16 cellular contexts compared by ENCODE assay signal in genomic region chr4:169658196-169658595, GRCh38. TPM values are rescaled to one million over a fixed set of nuclear protein-coding genes. Genes with fewer than 3 reads are reported as not detected.
DNase-seq lines count a peak whose midpoint lies in the region; ATAC-seq, FAIRE-seq and TF ChIP-seq lines count a peak whose summit lies in the region.
"Had no signal": no experiment of that assay in that cellular context is flagged by ENCODE, and none has a peak within 500 bp of the region (broad histone marks: within the 10 kb centered on the region; RNA-seq: fewer than 3 reads in every experiment).

No MANE protein-coding gene starts in this region.

- H3K9ac ChIP-seq in mammary epithelial cell (ENCODE audit: insufficient read depth, low read length): no peak overlapping the region

- BruUV-seq in mammary epithelial cell (replicated peaks; lab: Mats Ljungman, UMichigan): no TSS peak

- H3K27ac Mint-ChIP-seq in progenitor cell of endocrine pancreas: no peak overlapping the region

- H3K27me3 ChIP-seq in mammary epithelial cell (ENCODE audit: insufficient read depth, low read length): no peaks in the 10 kb centered on the region
- H3K27me3 ChIP-seq in thyroid gland: no peaks in the 10 kb centered on the region
- H3K27me3 ChIP-seq in brain microvascular endothelial cell (replicated peaks): no peaks in the 10 kb centered on the region

- H3K79me2 ChIP-seq in mammary epithelial cell (ENCODE audit: insufficient read depth, low read length): peaks cover 43% of the 10 kb centered on the region

- dilution Hi-C loops in mammary epithelial cell (cut with HindIII; ENCODE audit: low sequenced_read_pairs): no loop called here

- H3K9me3 Mint-ChIP-seq in progenitor cell of endocrine pancreas (ENCODE audit: low read depth): no peaks in the 10 kb centered on the region
- H3K9me3 Mint-ChIP-seq: activated T-helper 17 cell treated with anti-CD3 and anti-CD28 coated beads, Interleukin-2, amount 50 U/mL, for 72 hours had no signal

- peaks cover 6% of the 10 kb centered on the region for H3K36me3 Mint-ChIP-seq in progenitor cell of endocrine pancreas (ENCODE audit: insufficient read depth)

- TF ChIP-seq EP300 in A549 (IDR thresholded peaks at IDR 0.05): no peak

- WGBS in A549 (ENCODE audit: missing lambda C conversion rate): 7% methylated on average over 2 of the region's 2 CpGs
- 78% methylated on average over 2 of the region's 2 CpGs for WGBS in mammary epithelial cell (ENCODE audit: low coverage, missing lambda C conversion rate)
- WGBS in thyroid gland, 2 donors: 57 to 64% methylated on average over 2 of the region's 2 CpGs

- H3K27ac ChIP-seq in A549: peak overlapping the region in 1 of 2 experiments; percentile 78; a peak in 3 of 6 replicates
- H3K27ac ChIP-seq in mammary epithelial cell (ENCODE audit: insufficient read depth, low read depth, low read length): peak overlapping the region; percentile 99
- no peak overlapping the region for H3K27ac ChIP-seq in thyroid gland
- H3K27ac ChIP-seq in brain microvascular endothelial cell: no peak overlapping the region
- H3K27ac ChIP-seq: coronary artery, WERI-Rb-1 had no signal

- peaks cover 30% of the 10 kb centered on the region for H3K4me1 Mint-ChIP-seq in progenitor cell of endocrine pancreas (ENCODE audit: low read depth)

- no peaks in the 10 kb centered on the region for H3K27me3 Mint-ChIP-seq in progenitor cell of endocrine pancreas
- H3K27me3 Mint-ChIP-seq: activated T-helper 17 cell treated with anti-CD3 and anti-CD28 coated beads, Interleukin-2, amount 50 U/mL, for 72 hours had no signal

- no peak for FAIRE-seq in A549 (lab: Jason Lieb, UNC)
- FAIRE-seq: D721Med had no signal

- no peaks in the 10 kb centered on the region for H3K36me3 ChIP-seq in mammary epithelial cell (ENCODE audit: insufficient read depth, low read length)
- no peaks in the 10 kb centered on the region for H3K36me3 ChIP-seq in mucosa of descending colon (ENCODE audit: low read depth)
- no peaks in the 10 kb centered on the region for H3K36me3 ChIP-seq in thyroid gland
- no peaks in the 10 kb centered on the region for H3K36me3 ChIP-seq in brain microvascular endothelial cell (replicated peaks)
- H3K36me3 ChIP-seq: WERI-Rb-1 had no signal

- CTCF ChIA-PET in A549 (lab: Yijun Ruan, JAX): interaction anchor here (3.2 kb wide), 1 partner anchor 45 kb away, joined by 17 read pairs; the partner anchor contains the start of gene NEK1
- CTCF ChIA-PET in mammary epithelial cell (lab: Charles Lee; ENCODE audit: low non-redundant PET): no interaction called here

- no peak for ATAC-seq in A549
- peak; percentile 15 for ATAC-seq in mucosa of descending colon
- ATAC-seq: activated T-helper 17 cell treated with anti-CD3 and anti-CD28 coated beads, Interleukin-2, amount 50 U/mL, for 72 hours had no signal

- no peak overlapping the region for H3K4me3 Mint-ChIP-seq in progenitor cell of endocrine pancreas (ENCODE audit: low read depth)

- DNase-seq in A549 (ENCODE audit: low read depth in 1 of 2, low spot score in 1 of 2): no peak
- peak; percentile 50 for DNase-seq in LoVo (ENCODE audit: low spot score)
- peak; percentile 1 for DNase-seq in mammary epithelial cell
- DNase-seq in mucosa of descending colon: no peak
- DNase-seq in thyroid gland: no peak
- DNase-seq in mucosa of gallbladder (ENCODE audit: low spot score): no peak
- no peak for DNase-seq in progenitor cell of endocrine pancreas (ENCODE audit: low spot score, unreplicated experiment)
- DNase-seq in brain microvascular endothelial cell: no peak
- DNase-seq: HCEC 1CT; head of caudate nucleus; nucleus accumbens; stimulated activated naive CD4-positive, alpha-beta T cell; WERI-Rb-1 had no signal

- no peak overlapping the region for H2AFZ ChIP-seq in mammary epithelial cell (ENCODE audit: low read depth, low read length)

- H3K4me3 ChIP-seq in A549: no peak overlapping the region
- no peak overlapping the region for H3K4me3 ChIP-seq in mammary epithelial cell (replicated peaks in 1 of 3; ENCODE audit: insufficient read depth in 1 of 3, low read depth in 2 of 3, low read length in 3 of 3)
- no peak overlapping the region for H3K4me3 ChIP-seq in mucosa of descending colon
- no peak overlapping the region for H3K4me3 ChIP-seq in thyroid gland (replicated peaks in 1 of 3)
- no peak overlapping the region for H3K4me3 ChIP-seq in brain microvascular endothelial cell (ENCODE audit: low read depth, low read length)
- H3K4me3 ChIP-seq: coronary artery had no signal

- POLR2A ChIA-PET in A549 (lab: Yijun Ruan, JAX): no interaction called here

- no peak for TF ChIP-seq RAD21 in A549 (conservative IDR thresholded peaks at IDR 0.05 in 1 of 2, IDR thresholded peaks at IDR 0.05 in 1 of 2)

- H3K9me3 ChIP-seq in A549 (no peaks in the 10 kb centered on the region), mammary epithelial cell (replicated peaks; ENCODE audit: insufficient read depth, low read length) (no peaks in the 10 kb centered on the region), mucosa of descending colon (no peaks in the 10 kb centered on the region), thyroid gland (no peaks in the 10 kb centered on the region)

- in situ Hi-C loops in mammary epithelial cell (cut with MboI; ENCODE audit: low sequenced_read_pairs in 2 of 2): no loop called here
- in situ Hi-C loops in brain microvascular endothelial cell (cut with HindIII; ENCODE audit: low pct_ligation_motif_present, low sequenced_read_pairs): no loop called here

- H3K4me2 ChIP-seq in A549: peak overlapping the region; percentile 76
- no peak overlapping the region for H3K4me2 ChIP-seq in mammary epithelial cell (ENCODE audit: insufficient read depth, low read depth, low read length)

- H4K20me1 ChIP-seq in mammary epithelial cell (ENCODE audit: insufficient read depth, low read length): no peaks in the 10 kb centered on the region

- no peak for TF ChIP-seq POLR2A in A549 (IDR thresholded peaks at IDR 0.05; ENCODE audit: low read length)
- TF ChIP-seq POLR2A in thyroid gland (IDR thresholded peaks at IDR 0.05): no peak

- TF ChIP-seq CTCF in A549 (IDR thresholded peaks at IDR 0.05): no peak
- no peak for TF ChIP-seq CTCF in mammary epithelial cell (conservative IDR thresholded peaks at IDR 0.05 in 1 of 2, IDR thresholded peaks at IDR 0.05 in 1 of 2; ENCODE audit: extremely low read depth in 1 of 2, insufficient read depth in 1 of 2, low read depth in 1 of 2, low read length in 2 of 2)
- TF ChIP-seq CTCF in mucosa of descending colon (IDR thresholded peaks at IDR 0.05): no peak
- no peak for TF ChIP-seq CTCF in thyroid gland (IDR thresholded peaks at IDR 0.05)
- no peak for TF ChIP-seq CTCF in progenitor cell of endocrine pancreas (IDR thresholded peaks at IDR 0.05; ENCODE audit: unreplicated experiment)
- TF ChIP-seq CTCF in brain microvascular endothelial cell (IDR thresholded peaks at IDR 0.05; ENCODE audit: low read depth, low read length, missing control alignments): no peak

- intact Hi-C loops in mammary epithelial cell (cut with micrococcal nuclease): no loop called here
- intact Hi-C loops in mucosa of descending colon (cut with DNase I, micrococcal nuclease): loop anchor here in 1 of 2 donors (5.0 kb wide), 1 partner anchor 36 kb away; the partner anchor contains the start of gene CLCN3
- intact Hi-C loops in thyroid gland (cut with DNase I): no loop called here

- H3K4me1 ChIP-seq in A549 (peaks cover 23% of the 10 kb centered on the region; the same call in 2 of the 3 replicates), mammary epithelial cell (ENCODE audit: insufficient read depth, low read length) (peaks cover 10% of the 10 kb centered on the region), mucosa of descending colon (ENCODE audit: low read depth) (peaks cover 9% of the 10 kb centered on the region), thyroid gland (no peaks in the 10 kb centered on the region)

TF ChIP-seq in A549, 52 proteins besides CTCF, POLR2A, EP300 and RAD21 (continues in another document):
- TF ChIP-seq HDAC2 (IDR thresholded peaks at IDR 0.05) (no peak), PHF8 (IDR thresholded peaks at IDR 0.05; ENCODE audit: borderline replicate concordance, low read depth) (no peak), HEYL (CRISPR knock-in tag; IDR thresholded peaks at IDR 0.05) (no peak), EHMT2 (IDR thresholded peaks at IDR 0.05; ENCODE audit: low read depth) (no peak), MAFK (IDR thresholded peaks at IDR 0.05; ENCODE audit: partially characterized antibody) (no peak), ZC3H11A (IDR thresholded peaks at IDR 0.05) (no peak), POLR2AphosphoS2 (conservative IDR thresholded peaks at IDR 0.05; ENCODE audit: low read length) (no peak), CHD4 (IDR thresholded peaks at IDR 0.05; ENCODE audit: borderline replicate concordance) (no peak)

RNA-seq across cellular contexts. Expression of gene CLCN3, which starts 37.8 kb away (rescaled TPM):
- polyA plus RNA-seq in A549 (2011; rRNA removed) (41.1 and 53.6 TPM in 2 replicates), A549 (2017; fragmentation: RNase III; extraction: RNeasy Plus Mini Kit Qiagen cat#74134 plus additional on column Dnase treatment) (18.1 to 20.2 TPM (median 18.8 TPM) in 3 replicates), mammary epithelial cell (13.0 TPM)
- polyA plus RNA-seq in A549 (2012; cell fraction: cytosol; rRNA removed): 3.9 and 5.1 TPM in 2 replicates
- 2.7 and 3.4 TPM in 2 replicates for polyA plus RNA-seq in A549 (2012; cell fraction: nucleus; rRNA removed)
- 36.9 and 38.9 TPM in 2 replicates for polyA minus RNA-seq in A549 (2011; rRNA and poly(A)+ RNA removed)
- total RNA-seq in mammary epithelial cell (10 to 100 TPM; 29.4 to 30.2 TPM), mucosa of descending colon (100 to 1,000 TPM in 2 of 3 donors, 10 to 100 TPM in 1; 68.2 to 127 (median 125) TPM), thyroid gland (10 to 100 TPM; 43.3 to 72.4 (median 53.5) TPM), mucosa of gallbladder (95.8 TPM), progenitor cell of endocrine pancreas (106 and 117 TPM in 2 replicates)
- polyA minus RNA-seq in mammary epithelial cell: 28.2 TPM

RNA-seq across cellular contexts. Expression of gene NEK1, which starts 45.8 kb away (rescaled TPM):
- polyA plus RNA-seq in A549 (2011; rRNA removed) (4.0 and 5.8 TPM in 2 replicates), A549 (2017; fragmentation: RNase III; extraction: RNeasy Plus Mini Kit Qiagen cat#74134 plus additional on column Dnase treatment) (3.2 to 3.6 TPM (median 3.2 TPM) in 3 replicates), mammary epithelial cell (4.7 TPM)
- 0.69 and 0.73 TPM in 2 replicates for polyA plus RNA-seq in A549 (2012; cell fraction: cytosol; rRNA removed)
- polyA plus RNA-seq in A549 (2012; cell fraction: nucleus; rRNA removed): 1.1 and 1.4 TPM in 2 replicates
- polyA minus RNA-seq in A549 (2011; rRNA and poly(A)+ RNA removed): 4.7 and 6.4 TPM in 2 replicates
- total RNA-seq in mammary epithelial cell (10 to 100 TPM; 14.7 to 20.7 TPM), mucosa of descending colon (10 to 100 TPM in 2 of 3 donors, 1 to 10 TPM in 1; 8.2 to 16.6 (median 10.8) TPM), thyroid gland (10 to 100 TPM; 15.5 to 31.2 (median 20.3) TPM), mucosa of gallbladder (13.8 TPM), progenitor cell of endocrine pancreas (14.1 and 15.0 TPM in 2 replicates)
- polyA minus RNA-seq in mammary epithelial cell: 3.6 TPM

Comparison
In these comparisons a context has a peak if more than half of its experiments do, and no peak if none do; other contexts are left out.
1. DNase-seq: peak in LoVo (single experiment) and mammary epithelial cell (single experiment); none in A549 (0 of 2), mucosa of descending colon (0 of 3), thyroid gland (0 of 2), mucosa of gallbladder (single experiment), progenitor cell of endocrine pancreas (single experiment) and brain microvascular endothelial cell (single experiment).